Comparison of ENCODE assay signal across 16 cellular contexts in genomic region chr3:198061119-198062067, GRCh38.
DNase-seq lines count a peak whose midpoint lies in the region; ATAC-seq, FAIRE-seq and TF ChIP-seq lines count a peak whose summit lies in the region.
"Had no signal": no experiment of that assay in that cellular context is flagged by ENCODE, and none has a peak within 500 bp of the region (broad histone marks: within the 10 kb centered on the region; RNA-seq: fewer than 3 reads in every experiment).

No MANE protein-coding gene starts in this region.

- in situ Hi-C loops in HepG2 (cut with HindIII; ENCODE audit: extremely low pct_ligation_motif_present, low pct_unique_long_range_greater_than_20kb) = no loop called here

- WGBS in liver = 27% methylated on average over 1 of the region's 1 CpG
- 0% methylated on average over 1 of the region's 1 CpG for WGBS in HepG2 (ENCODE audit: low lambda C conversion rate)

- ATAC-seq in activated CD4-positive, alpha-beta T cell treated with anti-CD3 and anti-CD28 coated beads for 36 hours = peak; percentile 79
- ATAC-seq in HepG2 (no peak), left lobe of liver (peak; percentile 76), GM21381 (IDR thresholded peaks at IDR 0.05; ENCODE audit: unreplicated experiment) (no peak)
- ATAC-seq: GM12878, HCT116 had no signal

- TF ChIP-seq POLR2A in HepG2 (IDR thresholded peaks at IDR 0.05; ENCODE audit: insufficient read depth in 1 of 2, low read depth in 2 of 2, low read length in 2 of 2) = no peak

- CTCF ChIA-PET in activated CD4-positive, alpha-beta T cell treated with anti-CD3 and anti-CD28 coated beads for 36 hours (lab: Charles Lee) = interaction anchor here (1.9 to 3.6 kb wide), 4 partner anchors 10 to 172 kb away, joined by 4 to 29 read pairs (median 20); no protein-coding TSS in a partner anchor
- CTCF ChIA-PET in HepG2 (lab: Yijun Ruan, JAX; ENCODE audit: low intra/inter-chr PET ratio, low total read pairs) = no interaction called here

- no peaks in the 10 kb centered on the region for H4K20me1 ChIP-seq in HepG2 (ENCODE audit: insufficient read depth, low read length)
- H4K20me1 ChIP-seq: BLaER1 treated with 17β-estradiol and CSF1 and Interleukin-3, amounts not matched to agents 10 nM and 100 nM had no signal

- intact Hi-C loops in activated CD4-positive, alpha-beta T cell treated with anti-CD3 and anti-CD28 coated beads for 36 hours (cut with DNase I, micrococcal nuclease) = loop anchor here in 1 of 2 experiments (1.0 kb wide), 2 partner anchors 11 to 155 kb away; no protein-coding TSS in a partner anchor
- intact Hi-C loops in HepG2 (cut with micrococcal nuclease; ENCODE audit: unreplicated experiment) = no loop called here

- no peak for DNase-seq in activated CD4-positive, alpha-beta T cell treated with anti-CD3 and anti-CD28 coated beads for 36 hours
- no peak for DNase-seq in activated CD4-positive, alpha-beta T cell treated with anti-CD3 and anti-CD28 coated beads, Interleukin-2, amount 50 U/mL, for 1 hour
- DNase-seq in HepG2 (ENCODE audit: low spot score) (no peak), left lobe of liver (ENCODE audit: low spot score) (no peak), NCI-H1105 (lab: John Stamatoyannopoulos, UW) (no peak)
- DNase-seq: ACHN; CD4-positive, CD25-positive, alpha-beta regulatory T cell; DMS53; GM23248; IMR-90 had no signal

- peaks cover 22% of the 10 kb centered on the region for H3K4me1 Mint-ChIP-seq in activated CD4-positive, alpha-beta T cell treated with anti-CD3 and anti-CD28 coated beads for 36 hours
- H3K4me1 Mint-ChIP-seq: CD4-positive, CD25-positive, alpha-beta regulatory T cell had no signal

- no TSS peak for BruUV-seq in HepG2 (replicated peaks; lab: Mats Ljungman, UMichigan)

- H3K36me3 Mint-ChIP-seq in activated CD4-positive, alpha-beta T cell treated with anti-CD3 and anti-CD28 coated beads for 36 hours (ENCODE audit: low read depth) = peaks cover 7% of the 10 kb centered on the region
- H3K36me3 Mint-ChIP-seq: CD4-positive, CD25-positive, alpha-beta regulatory T cell had no signal

- TF ChIP-seq RAD21 in liver (IDR thresholded peaks at IDR 0.05) (no peak), HepG2 (CRISPR knock-in tag; IDR thresholded peaks at IDR 0.05) (no peak)

- no peak for TF ChIP-seq CTCF in liver (IDR thresholded peaks at IDR 0.05; ENCODE audit: low read depth, low read length, missing input control)
- TF ChIP-seq CTCF in HepG2 (CRISPR knock-in tag; IDR thresholded peaks at IDR 0.05) = no peak

- no peaks in the 10 kb centered on the region for H3K79me2 ChIP-seq in HepG2 (ENCODE audit: insufficient read depth, low read length)

- no peak for FAIRE-seq in HepG2 (lab: Jason Lieb, UNC)
- FAIRE-seq: GM12878, GM18507 had no signal

- H3K9ac ChIP-seq in liver (ENCODE audit: low read depth in 1 of 2, low read length in 2 of 2) = no peak overlapping the region
- H3K9ac ChIP-seq in HepG2 (ENCODE audit: insufficient read depth, low read depth, low read length) = no peak overlapping the region
- H3K9ac ChIP-seq: BLaER1 treated with 17β-estradiol and CSF1 and Interleukin-3, amounts not matched to agents 10 nM and 100 nM; GM23248 had no signal

- H3K4me2 ChIP-seq in HepG2 (ENCODE audit: low read depth, low read length) = no peak overlapping the region
- H3K4me2 ChIP-seq: BLaER1 treated with 17β-estradiol and CSF1 and Interleukin-3, amounts not matched to agents 10 nM and 100 nM had no signal

- H3K27ac Mint-ChIP-seq in activated CD4-positive, alpha-beta T cell treated with anti-CD3 and anti-CD28 coated beads for 36 hours = no peak overlapping the region
- H3K27ac Mint-ChIP-seq: CD4-positive, CD25-positive, alpha-beta regulatory T cell had no signal

- H3K4me3 ChIP-seq in liver (ENCODE audit: low read depth in 1 of 3, low read length in 3 of 3) (no peak overlapping the region), HepG2 (replicated peaks in 1 of 3; ENCODE audit: insufficient read depth in 1 of 3, low read depth in 2 of 3, low read length in 3 of 3) (no peak overlapping the region)
- H3K4me3 ChIP-seq: BLaER1 treated with 17β-estradiol and CSF1 and Interleukin-3, amounts not matched to agents 10 nM and 100 nM; GM12878; GM23248 had no signal

- H3K27me3 ChIP-seq in liver (ENCODE audit: control insufficient read depth in 4 of 4, insufficient read depth in 4 of 4, low read length in 3 of 4) (no peaks in the 10 kb centered on the region), HepG2 (ENCODE audit: control insufficient read depth in 1 of 2, insufficient read depth in 2 of 2, low read length in 2 of 2) (peaks cover 0 to 12% of the 10 kb centered on the region in 2 experiments; a peak in 3 of 5 replicates)
- H3K27me3 ChIP-seq: BLaER1 treated with 17β-estradiol and CSF1 and Interleukin-3, amounts not matched to agents 10 nM and 100 nM had no signal

- H3K27ac ChIP-seq in liver (ENCODE audit: low read depth in 1 of 2, low read length in 2 of 2) = no peak overlapping the region
- no peak overlapping the region for H3K27ac ChIP-seq in HepG2 (ENCODE audit: extremely low read length, insufficient read depth, low read length)
- H3K27ac ChIP-seq: BLaER1 treated with 17β-estradiol and CSF1 and Interleukin-3, amounts not matched to agents 10 nM and 100 nM; GM23248 had no signal

- H3K4me3 Mint-ChIP-seq in activated CD4-positive, alpha-beta T cell treated with anti-CD3 and anti-CD28 coated beads for 36 hours = no peak overlapping the region
- H3K4me3 Mint-ChIP-seq: CD4-positive, CD25-positive, alpha-beta regulatory T cell had no signal

- POLR2A ChIA-PET in activated CD4-positive, alpha-beta T cell treated with anti-CD3 and anti-CD28 coated beads for 36 hours (lab: Charles Lee) = interaction anchor here (0.7 to 1.2 kb wide), 2 partner anchors 10 to 154 kb away, joined by 3 to 10 read pairs; no protein-coding TSS in a partner anchor
- POLR2A ChIA-PET in HepG2 (lab: Yijun Ruan, JAX) = no interaction called here

- peaks cover 0 to 11% (median 3%) of the 10 kb centered on the region in 4 donors for H3K4me1 ChIP-seq in liver (ENCODE audit: control insufficient read depth in 4 of 4, insufficient read depth in 4 of 4, low read length in 3 of 4)
- no peaks in the 10 kb centered on the region for H3K4me1 ChIP-seq in HepG2 (ENCODE audit: insufficient read depth, low read length)

- TF ChIP-seq EP300 in HepG2 (IDR thresholded peaks at IDR 0.05; ENCODE audit: low read depth in 2 of 2, low read length in 2 of 2) = no peak
- TF ChIP-seq EP300 in HepG2 (CRISPR knock-in tag; IDR thresholded peaks at IDR 0.05; ENCODE audit: borderline replicate concordance) = no peak

- H3K9me3 Mint-ChIP-seq in activated CD4-positive, alpha-beta T cell treated with anti-CD3 and anti-CD28 coated beads for 36 hours (ENCODE audit: low read depth) = no peaks in the 10 kb centered on the region
- H3K9me3 Mint-ChIP-seq: CD4-positive, CD25-positive, alpha-beta regulatory T cell had no signal

- H2AFZ ChIP-seq in HepG2 (ENCODE audit: low read length) = no peak overlapping the region
- H2AFZ ChIP-seq: GM23248 had no signal

- peaks cover 18% of the 10 kb centered on the region for H3K27me3 Mint-ChIP-seq in activated CD4-positive, alpha-beta T cell treated with anti-CD3 and anti-CD28 coated beads for 36 hours

- no peaks in the 10 kb centered on the region for H3K9me3 ChIP-seq in liver (ENCODE audit: control insufficient read depth in 4 of 4, low read length in 3 of 4)
- H3K9me3 ChIP-seq in HepG2 (ENCODE audit: low read length) = no peaks in the 10 kb centered on the region
- H3K9me3 ChIP-seq: BLaER1 treated with 17β-estradiol and CSF1 and Interleukin-3, amounts not matched to agents 10 nM and 100 nM had no signal

- H3K36me3 ChIP-seq in liver (ENCODE audit: control insufficient read depth in 4 of 4, insufficient read depth in 3 of 4, low read depth in 1 of 4, low read length in 3 of 4) (no peaks in the 10 kb centered on the region), HepG2 (replicated peaks in 1 of 2; ENCODE audit: control insufficient read depth in 1 of 2, insufficient read depth in 2 of 2, low read length in 2 of 2) (no peaks in the 10 kb centered on the region)

TF ChIP-seq in liver, 16 proteins besides CTCF, POLR2A, EP300 and RAD21:
- TF ChIP-seq FOXA2 (IDR thresholded peaks at IDR 0.05) (peak; percentile 11), EGR1 (IDR thresholded peaks at IDR 0.05; ENCODE audit: low read depth in 2 of 2) (no peak), HNF4A (conservative IDR thresholded peaks at IDR 0.05) (peak; percentile 84 to 89), SP1 (IDR thresholded peaks at IDR 0.05) (peak; percentile 19), NR2F2 (IDR thresholded peaks at IDR 0.05) (no peak)

TF ChIP-seq in HepG2, 621 proteins besides CTCF, POLR2A, EP300 and RAD21 (continues in another document):
- TF ChIP-seq TRAFD1 (CRISPR knock-in tag; IDR thresholded peaks at IDR 0.05; ENCODE audit: borderline replicate concordance) = no peak
- TF ChIP-seq IRX3 (CRISPR knock-in tag; IDR thresholded peaks at IDR 0.05; ENCODE audit: borderline replicate concordance, low read depth) = no peak
- no peak for TF ChIP-seq ZNF441 (CRISPR knock-in tag; IDR thresholded peaks at IDR 0.05; ENCODE audit: borderline replicate concordance)
- TF ChIP-seq THRA (CRISPR knock-in tag; IDR thresholded peaks at IDR 0.05; ENCODE audit: borderline replicate concordance) = no peak
- no peak for TF ChIP-seq MIER3 (CRISPR knock-in tag; IDR thresholded peaks at IDR 0.05; ENCODE audit: borderline replicate concordance)

Comparison
In these comparisons a context has a peak if more than half of its experiments do, and no peak if none do; other contexts are left out.
1. ATAC-seq: peak in activated CD4-positive, alpha-beta T cell treated with anti-CD3 and anti-CD28 coated beads for 36 hours (single experiment) and left lobe of liver (single experiment); none in HepG2 (single experiment) and GM21381 (single experiment).